In the genomic region with DNA sequence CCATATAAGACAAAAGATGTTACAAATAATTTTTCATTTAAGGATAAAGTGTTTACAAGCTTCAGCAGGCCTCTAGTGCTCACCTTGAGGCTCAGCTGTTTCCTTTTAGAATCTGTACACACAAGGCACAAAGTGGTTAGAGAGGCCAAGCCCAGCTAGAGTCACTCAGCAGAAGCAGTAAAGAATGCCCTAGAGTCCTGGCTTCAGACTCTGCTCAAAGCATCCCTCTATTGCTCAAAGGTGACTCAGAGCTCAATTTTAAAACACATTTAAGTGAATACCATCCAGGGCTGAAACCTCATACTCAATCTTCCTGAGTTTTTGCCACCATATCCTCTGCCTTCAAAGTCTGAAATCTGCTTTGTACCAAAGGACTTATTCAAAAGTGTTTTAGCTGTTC, we compare ENCODE assay signal across 1 cellular context.
TF ChIP-seq lines count a peak whose summit lies in the region.

No MANE protein-coding gene starts in this region.

TF ChIP-seq in HepG2, 621 proteins besides CTCF, POLR2A, EP300 and RAD21:
- TF ChIP-seq ZNF567 (CRISPR knock-in tag; IDR thresholded peaks at IDR 0.05; ENCODE audit: borderline replicate concordance) (no peak), MYNN (CRISPR knock-in tag; IDR thresholded peaks at IDR 0.05; ENCODE audit: low read depth) (no peak), ZNF460 (CRISPR knock-in tag; IDR thresholded peaks at IDR 0.05; ENCODE audit: borderline replicate concordance) (no peak), ZNF556 (CRISPR knock-in tag; IDR thresholded peaks at IDR 0.05; ENCODE audit: borderline replicate concordance) (no peak), KDM1A (CRISPR knock-in tag; IDR thresholded peaks at IDR 0.05) (no peak), NR3C1 (CRISPR knock-in tag; IDR thresholded peaks at IDR 0.05) (no peak), MXI1 (IDR thresholded peaks at IDR 0.05; ENCODE audit: borderline replicate concordance, low read depth, low read length) (no peak), RNF2 (conservative IDR thresholded peaks at IDR 0.05; ENCODE audit: low read depth) (no peak), SNAPC2 (CRISPR knock-in tag; IDR thresholded peaks at IDR 0.05) (no peak)
- TF ChIP-seq, protein P1, sequence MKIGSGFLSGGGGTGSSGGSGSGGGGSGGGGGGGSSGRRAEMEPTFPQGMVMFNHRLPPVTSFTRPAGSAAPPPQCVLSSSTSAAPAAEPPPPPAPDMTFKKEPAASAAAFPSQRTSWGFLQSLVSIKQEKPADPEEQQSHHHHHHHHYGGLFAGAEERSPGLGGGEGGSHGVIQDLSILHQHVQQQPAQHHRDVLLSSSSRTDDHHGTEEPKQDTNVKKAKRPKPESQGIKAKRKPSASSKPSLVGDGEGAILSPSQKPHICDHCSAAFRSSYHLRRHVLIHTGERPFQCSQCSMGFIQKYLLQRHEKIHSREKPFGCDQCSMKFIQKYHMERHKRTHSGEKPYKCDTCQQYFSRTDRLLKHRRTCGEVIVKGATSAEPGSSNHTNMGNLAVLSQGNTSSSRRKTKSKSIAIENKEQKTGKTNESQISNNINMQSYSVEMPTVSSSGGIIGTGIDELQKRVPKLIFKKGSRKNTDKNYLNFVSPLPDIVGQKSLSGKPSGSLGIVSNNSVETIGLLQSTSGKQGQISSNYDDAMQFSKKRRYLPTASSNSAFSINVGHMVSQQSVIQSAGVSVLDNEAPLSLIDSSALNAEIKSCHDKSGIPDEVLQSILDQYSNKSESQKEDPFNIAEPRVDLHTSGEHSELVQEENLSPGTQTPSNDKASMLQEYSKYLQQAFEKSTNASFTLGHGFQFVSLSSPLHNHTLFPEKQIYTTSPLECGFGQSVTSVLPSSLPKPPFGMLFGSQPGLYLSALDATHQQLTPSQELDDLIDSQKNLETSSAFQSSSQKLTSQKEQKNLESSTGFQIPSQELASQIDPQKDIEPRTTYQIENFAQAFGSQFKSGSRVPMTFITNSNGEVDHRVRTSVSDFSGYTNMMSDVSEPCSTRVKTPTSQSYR (CRISPR knock-in tag; IDR thresholded peaks at IDR 0.05; ENCODE audit: borderline replicate concordance): no peak
- TF ChIP-seq, protein P2, sequence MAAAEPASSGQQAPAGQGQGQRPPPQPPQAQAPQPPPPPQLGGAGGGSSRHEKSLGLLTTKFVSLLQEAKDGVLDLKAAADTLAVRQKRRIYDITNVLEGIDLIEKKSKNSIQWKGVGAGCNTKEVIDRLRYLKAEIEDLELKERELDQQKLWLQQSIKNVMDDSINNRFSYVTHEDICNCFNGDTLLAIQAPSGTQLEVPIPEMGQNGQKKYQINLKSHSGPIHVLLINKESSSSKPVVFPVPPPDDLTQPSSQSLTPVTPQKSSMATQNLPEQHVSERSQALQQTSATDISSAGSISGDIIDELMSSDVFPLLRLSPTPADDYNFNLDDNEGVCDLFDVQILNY (CRISPR knock-in tag; conservative IDR thresholded peaks at IDR 0.05): no peak
TF ChIP-seq in HepG2: peak in this region for 0.
